In the genomic region with DNA sequence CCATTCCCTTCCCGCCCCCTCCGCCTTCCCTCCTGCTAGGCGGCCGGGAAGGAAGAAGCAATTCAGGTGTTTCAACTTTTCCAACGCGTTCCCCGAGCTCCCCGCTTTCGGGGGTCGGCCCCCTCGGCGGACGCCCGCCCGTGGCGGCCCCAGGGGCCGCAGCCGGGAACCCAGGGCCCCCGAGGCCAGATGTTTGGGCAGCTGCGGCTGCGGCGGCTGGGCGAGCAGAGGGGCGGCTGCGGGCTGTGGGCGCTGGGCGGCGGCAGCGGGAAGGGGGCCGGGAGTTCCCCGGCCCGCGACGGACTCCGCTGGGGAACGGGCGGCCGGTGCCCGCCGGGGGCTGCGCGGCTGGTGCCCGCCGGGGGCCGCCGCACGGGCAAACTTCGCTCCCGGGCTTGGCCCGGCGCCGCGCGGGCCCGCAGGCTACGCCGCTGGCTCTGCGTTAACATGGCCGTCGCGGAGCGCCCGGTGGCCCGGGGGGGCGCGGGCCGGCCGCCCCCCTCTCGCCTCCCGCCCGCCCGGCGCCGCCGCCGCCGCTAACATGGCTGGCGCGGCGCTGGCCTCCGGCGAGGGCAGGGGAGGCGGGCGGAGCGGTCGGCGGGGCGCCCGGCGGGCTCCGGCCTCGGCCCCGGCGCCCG, we compare ENCODE assay signal across 8 cellular contexts. TPM values are rescaled to one million over a fixed set of nuclear protein-coding genes. Genes with fewer than 3 reads are reported as not detected.
DNase-seq lines count a peak whose midpoint lies in the region; ATAC-seq and TF ChIP-seq lines count a peak whose summit lies in the region.

No MANE protein-coding gene starts in this region.

- no peak overlapping the region for H2AK5ac ChIP-seq in mesendoderm (ENCODE audit: low read length)

- H3K79me1 ChIP-seq in mesendoderm (ENCODE audit: low read length) = no peaks in the 10 kb centered on the region

- TF ChIP-seq CTCF in ascending aorta (IDR thresholded peaks at IDR 0.05) = no peak

- no peak overlapping the region for H4K5ac ChIP-seq in mesendoderm (ENCODE audit: low read length)

- DNase-seq in stimulated activated CD4-positive, alpha-beta T cell treated with anti-CD3 and anti-CD28 coated beads, Interleukin-4, amount 100 ng/mL, for 1 hour = peak; percentile 2
- no peak for DNase-seq in stimulated activated CD4-positive, alpha-beta T cell treated with anti-CD3 and anti-CD28 coated beads, Interleukin-1b, Interleukin-23, amount 100 ng/mL, for 48 hours
- DNase-seq in ascending aorta (ENCODE audit: low spot score in 2 of 2) (no peak), mesendoderm (no peak), epidermal melanocyte (ENCODE audit: insufficient read length, low spot score) (no peak), A172 (ENCODE audit: low spot score) (no peak)
- DNase-seq in stimulated activated naive CD4-positive, alpha-beta T cell treated with Interleukin-2 at 50 U/mL for 16 hours (lab: John Stamatoyannopoulos, UW) = no peak

- H3K56ac ChIP-seq in mesendoderm (ENCODE audit: low read length) = peak overlapping the region; percentile 78

- H3K23ac ChIP-seq in mesendoderm (ENCODE audit: low read length) = no peak overlapping the region

- no peak overlapping the region for H2BK15ac ChIP-seq in mesendoderm (replicated peaks; ENCODE audit: low read depth)

- H3K4me1 ChIP-seq in ascending aorta (peaks cover 0 to 2% of the 10 kb centered on the region in 2 donors), mesendoderm (ENCODE audit: control insufficient read depth, low read depth, low read length) (no peaks in the 10 kb centered on the region)

- peak overlapping the region; percentile 94 for H3K4ac ChIP-seq in mesendoderm (ENCODE audit: low read depth, low read length)

- H3K9me3 ChIP-seq in ascending aorta = no peaks in the 10 kb centered on the region

- no peak overlapping the region for H3K4me2 ChIP-seq in mesendoderm (ENCODE audit: low read length)

- H3K18ac ChIP-seq in mesendoderm (ENCODE audit: low read length) = peak overlapping the region; percentile 99

- peak; percentile 32 for ATAC-seq in HG03064 (IDR thresholded peaks at IDR 0.05; ENCODE audit: low read depth, unreplicated experiment)

- H4K8ac ChIP-seq in mesendoderm (ENCODE audit: low read depth, low read length) = peak overlapping the region; percentile 97

- H2BK120ac ChIP-seq in mesendoderm (ENCODE audit: low read depth, low read length) = no peak overlapping the region

- H3K9ac ChIP-seq in mesendoderm (ENCODE audit: low read length) = peak overlapping the region; percentile 74

- no peaks in the 10 kb centered on the region for H3K36me3 ChIP-seq in ascending aorta
- peaks cover 2% of the 10 kb centered on the region for H3K36me3 ChIP-seq in mesendoderm (ENCODE audit: control insufficient read depth, insufficient read depth, low read length)

- no CpG with 5 or more reads among the region's 95 CpGs for WGBS in mesendoderm (ENCODE audit: extremely low coverage, insufficient coverage, low lambda C conversion rate)

- intact Hi-C loops in ascending aorta (cut with DNase I) = loop anchor here (1.0 to 2.0 kb wide), 2 partner anchors 84 to 211 kb away; no protein-coding TSS in a partner anchor

- H3K27me3 ChIP-seq in ascending aorta (no peaks in the 10 kb centered on the region), mesendoderm (ENCODE audit: insufficient read depth, low read length, poor library complexity) (no peaks in the 10 kb centered on the region)

- no peak overlapping the region for H3K27ac ChIP-seq in ascending aorta
- peak overlapping the region; percentile 87 for H3K27ac ChIP-seq in mesendoderm (ENCODE audit: low read depth, low read length)

- H3K4me3 ChIP-seq in ascending aorta (peak overlapping the region; percentile 65 to 74), mesendoderm (ENCODE audit: low read length) (peak overlapping the region; percentile 49)

- peaks cover 16% of the 10 kb centered on the region for H3K79me2 ChIP-seq in mesendoderm (ENCODE audit: control insufficient read depth, insufficient read depth, low read length)

- no peak overlapping the region for H2BK5ac ChIP-seq in mesendoderm (ENCODE audit: low read length)

RNA-seq across cellular contexts. Expression of gene HMGB3, which starts 0.5 kb away (rescaled TPM):
- total RNA-seq in ascending aorta = 0.21 TPM
- 575 TPM for polyA plus RNA-seq in mesendoderm (2013, experiment 1 of 2)
- polyA plus RNA-seq in mesendoderm (2013, experiment 2 of 2) = 584 TPM
- total RNA-seq in A172 (2014; rRNA removed; shearing (Covaris generic)) = 169 and 198 TPM in 2 replicates

Comparison
In these comparisons a context has a peak if more than half of its experiments do, and no peak if none do; other contexts are left out.
1. RNA of gene HMGB3, which starts 0.5 kb away (total RNA-seq): 169 to 198 TPM in A172; 0.21 TPM in ascending aorta (single experiment); every median in the first group is over 100 times any median in the second.